In the genomic region with DNA sequence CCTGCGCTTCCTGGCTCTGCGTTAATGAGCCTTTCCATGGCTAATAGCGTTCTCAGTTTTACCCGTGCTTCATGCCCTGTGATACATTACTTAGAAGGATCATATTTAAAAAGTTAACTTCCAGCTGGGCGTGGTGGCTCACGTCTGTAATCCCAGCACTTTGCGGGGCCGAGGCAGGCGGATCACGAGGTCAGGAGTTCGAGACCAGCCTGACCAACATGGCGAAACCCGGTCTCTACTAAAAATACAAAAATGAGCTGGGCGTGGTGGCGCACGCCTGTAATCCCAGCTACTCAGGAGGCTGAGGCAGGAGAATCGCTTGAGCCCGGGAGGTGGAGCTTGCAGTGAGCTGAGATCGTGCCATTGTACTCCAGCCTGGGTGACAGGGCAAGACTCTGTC, we compare ENCODE assay signal across 7 cellular contexts. TPM values are rescaled to one million over a fixed set of nuclear protein-coding genes. Genes with fewer than 3 reads are reported as not detected.
DNase-seq lines count a peak whose midpoint lies in the region; ATAC-seq and TF ChIP-seq lines count a peak whose summit lies in the region.
"Not testable (repeated sequence)": the region's sequence is repeated elsewhere in the genome, so short reads cannot be mapped to it uniquely, and the experiment has no call there.

No MANE protein-coding gene starts in this region.

- peak overlapping the region; percentile 79 for H3K27ac Mint-ChIP-seq in CD4-positive, alpha-beta T cell
- H3K27ac Mint-ChIP-seq in activated T-cell treated with anti-CD3 and anti-CD28 coated beads, Interleukin-2, amount 50 U/mL, for 24 hours, result peak overlapping the region; percentile 86
- peak overlapping the region in 4 of 5 experiments; percentile 17 to 88 (median 52) for H3K27ac Mint-ChIP-seq in brain

- peaks cover 10% of the 10 kb centered on the region for H3K4me1 Mint-ChIP-seq in CD4-positive, alpha-beta T cell (ENCODE audit: low read depth)
- peaks cover 31% of the 10 kb centered on the region for H3K4me1 Mint-ChIP-seq in activated T-cell treated with anti-CD3 and anti-CD28 coated beads, Interleukin-2, amount 50 U/mL, for 24 hours (ENCODE audit: low read depth)
- H3K4me1 Mint-ChIP-seq in brain, result peaks cover 28% of the 10 kb centered on the region

- not testable (repeated sequence) for DNase-seq in CD4-positive, alpha-beta T cell; activated T-cell treated with anti-CD3 and anti-CD28 coated beads, Interleukin-2, amount 50 U/mL, for 24 hours; esophagus muscularis mucosa (ENCODE audit: extremely low spot score); left ventricle myocardium inferior; prostate gland (ENCODE audit: low spot score); substantia nigra (lab: John Stamatoyannopoulos, UW)

- H3K4me3 Mint-ChIP-seq in CD4-positive, alpha-beta T cell, result peak overlapping the region; percentile 58
- not testable (repeated sequence) for H3K4me3 Mint-ChIP-seq in activated T-cell treated with anti-CD3 and anti-CD28 coated beads, Interleukin-2, amount 50 U/mL, for 24 hours; brain

- H3K27me3 Mint-ChIP-seq in CD4-positive, alpha-beta T cell; activated T-cell treated with anti-CD3 and anti-CD28 coated beads, Interleukin-2, amount 50 U/mL, for 24 hours; brain: not testable (repeated sequence)

- CTCF ChIA-PET in CD4-positive, alpha-beta T cell (lab: Charles Lee), result interaction anchor here (0.6 to 3.1 kb wide), 8 partner anchors 41 to 551 kb away, joined by 3 to 22 read pairs (median 6); partner anchors contain the start of gene SUN1

- TF ChIP-seq POLR2A in esophagus muscularis mucosa (IDR thresholded peaks at IDR 0.05; ENCODE audit: low read depth); prostate gland (IDR thresholded peaks at IDR 0.05): not testable (repeated sequence)

- WGBS in esophagus muscularis mucosa, result 89% methylated on average over 19 of the region's 19 CpGs
- 88% methylated on average over 19 of the region's 19 CpGs for WGBS in prostate gland

- intact Hi-C loops in CD4-positive, alpha-beta T cell (cut with DNase I, micrococcal nuclease), result loop anchor here (1.0 to 10.0 kb wide), 9 partner anchors 40 to 1972 kb away; partner anchors contain the start of genes SUN1 (in 2 of the 2) and GNA12 (in 1 of the 2)
- intact Hi-C loops in esophagus muscularis mucosa (cut with DNase I), result loop anchor here (2.0 to 5.0 kb wide), 2 partner anchors 35 to 86 kb away; no protein-coding TSS in a partner anchor
- intact Hi-C loops in left ventricle myocardium inferior (cut with micrococcal nuclease), result loop anchor here (5.0 kb wide), 1 partner anchor 85 kb away; no protein-coding TSS in a partner anchor
- intact Hi-C loops in prostate gland (cut with DNase I), result loop anchor here (2.0 to 10.0 kb wide), 3 partner anchors 35 to 548 kb away; no protein-coding TSS in a partner anchor

- not testable (repeated sequence) for H3K27me3 ChIP-seq in CD4-positive, alpha-beta T cell (ENCODE audit: control insufficient read depth, insufficient read depth, low read length); esophagus muscularis mucosa; left ventricle myocardium inferior (ENCODE audit: low read depth); prostate gland (replicated peaks; ENCODE audit: insufficient read depth)

- H3K36me3 ChIP-seq in esophagus muscularis mucosa (peaks cover 15 to 66% (median 45%) of the 10 kb centered on the region in 4 donors), left ventricle myocardium inferior (peaks cover 57% of the 10 kb centered on the region)
- H3K36me3 ChIP-seq in prostate gland, result not testable (repeated sequence)

- peaks cover 49 to 74% (median 66%) of the 10 kb centered on the region in 4 donors for H3K4me1 ChIP-seq in esophagus muscularis mucosa
- peaks cover 66% of the 10 kb centered on the region for H3K4me1 ChIP-seq in left ventricle myocardium inferior
- H3K4me1 ChIP-seq in prostate gland (replicated peaks), result not testable (repeated sequence)

- H3K9me3 ChIP-seq in CD4-positive, alpha-beta T cell (ENCODE audit: control insufficient read depth, low read length); esophagus muscularis mucosa; left ventricle myocardium inferior (replicated peaks); prostate gland: not testable (repeated sequence)

- not testable (repeated sequence) for H3K27ac ChIP-seq in CD4-positive, alpha-beta T cell (ENCODE audit: low read depth, low read length)
- H3K27ac ChIP-seq in esophagus muscularis mucosa (replicated peaks in 1 of 4), result peak overlapping the region; percentile 85 to 92 (median 92)
- H3K27ac ChIP-seq in left ventricle myocardium inferior (replicated peaks), result peak overlapping the region; percentile 95
- peak overlapping the region; percentile 46 to 53 for H3K27ac ChIP-seq in prostate gland
- peak overlapping the region; percentile 62 for H3K27ac ChIP-seq in substantia nigra (ENCODE audit: low read depth, low read length, poor library complexity, severe bottlenecking)

- peaks cover 46% of the 10 kb centered on the region for H3K36me3 Mint-ChIP-seq in CD4-positive, alpha-beta T cell (ENCODE audit: low read depth)
- peaks cover 59% of the 10 kb centered on the region for H3K36me3 Mint-ChIP-seq in activated T-cell treated with anti-CD3 and anti-CD28 coated beads, Interleukin-2, amount 50 U/mL, for 24 hours (ENCODE audit: low read depth)
- peaks cover 52% of the 10 kb centered on the region for H3K36me3 Mint-ChIP-seq in brain

- H3K9me3 Mint-ChIP-seq in CD4-positive, alpha-beta T cell; activated T-cell treated with anti-CD3 and anti-CD28 coated beads, Interleukin-2, amount 50 U/mL, for 24 hours; brain: not testable (repeated sequence)

- POLR2A ChIA-PET in CD4-positive, alpha-beta T cell (lab: Charles Lee), result not testable (repeated sequence)

- not testable (repeated sequence) for TF ChIP-seq CTCF in CD4-positive, alpha-beta T cell (IDR thresholded peaks at IDR 0.05); brain (conservative IDR thresholded peaks at IDR 0.05); esophagus muscularis mucosa (IDR thresholded peaks at IDR 0.05); left ventricle myocardium inferior (IDR thresholded peaks at IDR 0.05; ENCODE audit: borderline replicate concordance); prostate gland (IDR thresholded peaks at IDR 0.05)

- not testable (repeated sequence) for TF ChIP-seq EP300 in esophagus muscularis mucosa (IDR thresholded peaks at IDR 0.05)

- ATAC-seq in CD4-positive, alpha-beta T cell (ENCODE audit: poor library complexity), result not testable (repeated sequence)

- not testable (repeated sequence) for H3K4me3 ChIP-seq in esophagus muscularis mucosa, left ventricle myocardium inferior, prostate gland

RNA-seq across cellular contexts. Expression of gene GET4, which starts 3.7 kb away (rescaled TPM):
- total RNA-seq in CD4-positive, alpha-beta T cell, result 10 to 100 TPM; 84.4 to 96.4 TPM
- polyA plus RNA-seq in brain (ENCODE audit: insufficient read depth, low read depth, low replicate concordance), result 37.7 TPM
- total RNA-seq in esophagus muscularis mucosa (10 to 100 TPM; 24.7 to 41.3 (median 35.2) TPM), left ventricle myocardium inferior (22.9 TPM), prostate gland (10 to 100 TPM; 50.0 to 91.9 TPM)

RNA-seq across cellular contexts. Expression of gene SUN1, which starts 40.4 kb away (rescaled TPM):
- 100 to 1,000 TPM; 104 to 108 TPM for total RNA-seq in CD4-positive, alpha-beta T cell
- 128 TPM for polyA plus RNA-seq in brain (ENCODE audit: insufficient read depth, low read depth, low replicate concordance)
- total RNA-seq in esophagus muscularis mucosa (100 to 1,000 TPM; 132 to 149 (median 147) TPM), left ventricle myocardium inferior (183 TPM), prostate gland (100 to 1,000 TPM; 106 to 177 TPM)
